ENCODE assay signal across 9 cellular contexts in genomic region chr16:88769617-88770458, GRCh38. TPM values are rescaled to one million over a fixed set of nuclear protein-coding genes. Genes with fewer than 3 reads are reported as not detected.
DNase-seq lines count a peak whose midpoint lies in the region; ATAC-seq and TF ChIP-seq lines count a peak whose summit lies in the region.
"Had no signal": no experiment of that assay in that cellular context is flagged by ENCODE, and none has a peak within 500 bp of the region (broad histone marks: within the 10 kb centered on the region; RNA-seq: fewer than 3 reads in every experiment).

No MANE protein-coding gene starts in this region.

- peaks cover 0 to 2% of the 10 kb centered on the region in 2 donors for H3K9me3 ChIP-seq in neuronal stem cell (replicated peaks in 1 of 2; ENCODE audit: control insufficient read depth in 2 of 2, insufficient read depth in 1 of 2, low read depth in 1 of 2, low read length in 2 of 2)

- no peak overlapping the region for H3K27ac Mint-ChIP-seq in activated CD4-positive, alpha-beta T cell treated with anti-CD3 and anti-CD28 coated beads for 36 hours
- H3K27ac Mint-ChIP-seq in chondrocyte (ENCODE audit: unreplicated experiment): peak overlapping the region; percentile 92

- POLR2A ChIA-PET in activated CD4-positive, alpha-beta T cell treated with anti-CD3 and anti-CD28 coated beads for 36 hours (lab: Charles Lee): interaction anchor here (0.5 kb wide), 1 partner anchor 21 kb away, joined by 3 read pairs; no protein-coding TSS in a partner anchor

- peaks cover 0 to 13% (median 0%) of the 10 kb centered on the region in 3 experiments for H3K27me3 ChIP-seq in neuronal stem cell (ENCODE audit: control insufficient read depth in 3 of 3, insufficient read depth in 3 of 3, low read depth in 1 of 3, low read length in 3 of 3)

- peak overlapping the region; percentile 99 for H3K14ac ChIP-seq in neuronal stem cell (ENCODE audit: low read length)

- peaks cover 28% of the 10 kb centered on the region for H3K4me1 Mint-ChIP-seq in activated CD4-positive, alpha-beta T cell treated with anti-CD3 and anti-CD28 coated beads for 36 hours
- H3K4me1 Mint-ChIP-seq in chondrocyte (ENCODE audit: low read depth): peaks cover 90% of the 10 kb centered on the region

- peak overlapping the region; percentile 89 for H3K23ac ChIP-seq in neuronal stem cell (ENCODE audit: low read depth, low read length, poor library complexity)

- H2BK12ac ChIP-seq in neuronal stem cell (ENCODE audit: low read length): peak overlapping the region; percentile 97

- peak; percentile 69 for DNase-seq in activated CD4-positive, alpha-beta T cell treated with anti-CD3 and anti-CD28 coated beads for 36 hours
- no peak for DNase-seq in activated CD4-positive, alpha-beta T cell treated with anti-CD3 and anti-CD28 coated beads for 1 hour
- peak; percentile 9 for DNase-seq in NCI-H526 treated with DMSO at 0.1 percent for 48 hours (lab: John Stamatoyannopoulos, UW)
- no peak for DNase-seq in chondrocyte (ENCODE audit: low spot score)
- peak; percentile 67 for DNase-seq in neuronal stem cell (ENCODE audit: low spot score)
- DNase-seq in NCI-H446 treated with DMSO at 0.1 percent for 48 hours (lab: John Stamatoyannopoulos, UW): no peak
- DNase-seq in GOT3 (lab: John Stamatoyannopoulos, UW): no peak

- no peak overlapping the region for H3K4me3 ChIP-seq in neuronal stem cell (ENCODE audit: low read length in 2 of 2)

- no peak for TF ChIP-seq CTCF in chondrocyte (IDR thresholded peaks at IDR 0.05)

- peak; percentile 62 for ATAC-seq in activated CD4-positive, alpha-beta T cell treated with anti-CD3 and anti-CD28 coated beads for 36 hours
- no peak for ATAC-seq in HG02798 (IDR thresholded peaks at IDR 0.05; ENCODE audit: poor library complexity, unreplicated experiment)

- no peaks in the 10 kb centered on the region for H3K27me3 Mint-ChIP-seq in activated CD4-positive, alpha-beta T cell treated with anti-CD3 and anti-CD28 coated beads for 36 hours
- no peaks in the 10 kb centered on the region for H3K27me3 Mint-ChIP-seq in chondrocyte (ENCODE audit: low read depth)

- no peak overlapping the region for H3K9ac ChIP-seq in neuronal stem cell (ENCODE audit: low read depth, low read length, poor library complexity)
- H3K9ac ChIP-seq: parathyroid adenoma had no signal

- no peaks in the 10 kb centered on the region for H3K36me3 ChIP-seq in neuronal stem cell (replicated peaks in 1 of 2; ENCODE audit: control insufficient read depth in 2 of 2, insufficient read depth in 2 of 2, low read length in 2 of 2)

- H4K8ac ChIP-seq in neuronal stem cell (ENCODE audit: low read depth, low read length): peak overlapping the region; percentile 43

- H3K9me3 Mint-ChIP-seq in activated CD4-positive, alpha-beta T cell treated with anti-CD3 and anti-CD28 coated beads for 36 hours (ENCODE audit: low read depth): no peaks in the 10 kb centered on the region
- H3K9me3 Mint-ChIP-seq in chondrocyte (ENCODE audit: low read depth): no peaks in the 10 kb centered on the region

- H2AFZ ChIP-seq in neuronal stem cell (ENCODE audit: low read length): no peak overlapping the region

- intact Hi-C loops in activated CD4-positive, alpha-beta T cell treated with anti-CD3 and anti-CD28 coated beads for 36 hours (cut with DNase I, micrococcal nuclease): no loop called here

- H3K4ac ChIP-seq in neuronal stem cell (ENCODE audit: low read length): peak overlapping the region; percentile 97

- peak overlapping the region; percentile 23 for H3K4me2 ChIP-seq in neuronal stem cell (ENCODE audit: insufficient read depth, low read length, poor library complexity, severe bottlenecking)

- peak overlapping the region; percentile 99 for H2BK15ac ChIP-seq in neuronal stem cell (ENCODE audit: low read length)

- H3K18ac ChIP-seq in neuronal stem cell (ENCODE audit: low read length): peak overlapping the region; percentile 98

- H3K4me1 ChIP-seq in neuronal stem cell (ENCODE audit: control insufficient read depth in 2 of 2, insufficient read depth in 1 of 2, low read depth in 1 of 2, low read length in 2 of 2): peaks cover 30 to 47% of the 10 kb centered on the region in 2 donors

- H3K27ac ChIP-seq in neuronal stem cell (replicated peaks; ENCODE audit: low read length): peak overlapping the region; percentile 56

- peak overlapping the region; percentile 81 for H2BK120ac ChIP-seq in neuronal stem cell (ENCODE audit: low read depth, low read length)

- no CpG with 5 or more reads among the region's 30 CpGs for WGBS in neuronal stem cell (ENCODE audit: extremely low coverage in 2 of 2, insufficient read length in 2 of 2, insufficient replicate concordance in 1 of 2), 2 donors

- H4K91ac ChIP-seq in neuronal stem cell (ENCODE audit: low read depth, low read length, poor library complexity): no peak overlapping the region

- no peak overlapping the region for H3K4me3 Mint-ChIP-seq in activated CD4-positive, alpha-beta T cell treated with anti-CD3 and anti-CD28 coated beads for 36 hours
- H3K4me3 Mint-ChIP-seq in chondrocyte (ENCODE audit: unreplicated experiment): peak overlapping the region; percentile 45

- no peak overlapping the region for H2BK5ac ChIP-seq in neuronal stem cell (ENCODE audit: low read length)

- CTCF ChIA-PET in activated CD4-positive, alpha-beta T cell treated with anti-CD3 and anti-CD28 coated beads for 36 hours (lab: Charles Lee): interaction anchor here (4.2 kb wide), 1 partner anchor 12 kb away, joined by 18 read pairs; no protein-coding TSS in a partner anchor

- H3K79me1 ChIP-seq in neuronal stem cell (ENCODE audit: low read depth, low read length): peaks cover 5% of the 10 kb centered on the region

- H3K36me3 Mint-ChIP-seq in activated CD4-positive, alpha-beta T cell treated with anti-CD3 and anti-CD28 coated beads for 36 hours (ENCODE audit: low read depth): no peaks in the 10 kb centered on the region
- no peaks in the 10 kb centered on the region for H3K36me3 Mint-ChIP-seq in chondrocyte (ENCODE audit: low read depth)

- peak overlapping the region; percentile 100 for H2AK5ac ChIP-seq in neuronal stem cell (ENCODE audit: low read depth, low read length)

RNA-seq across cellular contexts. Expression of gene PIEZO1, which starts 15.2 kb away (rescaled TPM):
- total RNA-seq in activated CD4-positive, alpha-beta T cell treated with anti-CD3 and anti-CD28 coated beads for 36 hours: 100 to 1,000 TPM; 105 to 126 TPM
- 134 to 209 TPM (median 208 TPM) in 3 replicates for total RNA-seq in chondrocyte
- 8.0 TPM for polyA plus RNA-seq in neuronal stem cell (2013, experiment 1 of 2)
- 9.2 TPM for polyA plus RNA-seq in neuronal stem cell (2013, experiment 2 of 2)

RNA-seq across cellular contexts. Expression of gene CDT1, which starts 33.8 kb away (rescaled TPM):
- 100 to 1,000 TPM; 136 to 182 TPM for total RNA-seq in activated CD4-positive, alpha-beta T cell treated with anti-CD3 and anti-CD28 coated beads for 36 hours
- 2.9 to 11.7 TPM (median 3.7 TPM) in 3 replicates for total RNA-seq in chondrocyte
- 40.6 TPM for polyA plus RNA-seq in neuronal stem cell (2013, experiment 1 of 2)
- 40.0 TPM for polyA plus RNA-seq in neuronal stem cell (2013, experiment 2 of 2)

RNA-seq across cellular contexts. Expression of gene APRT, which starts 41.9 kb away (rescaled TPM):
- 100 to 1,000 TPM; 105 to 179 TPM for total RNA-seq in activated CD4-positive, alpha-beta T cell treated with anti-CD3 and anti-CD28 coated beads for 36 hours
- total RNA-seq in chondrocyte: 68.8 to 90.2 TPM (median 70.7 TPM) in 3 replicates
- 146 TPM for polyA plus RNA-seq in neuronal stem cell (2013, experiment 1 of 2)
- 150 TPM for polyA plus RNA-seq in neuronal stem cell (2013, experiment 2 of 2)

Comparison
In these comparisons a context has a peak if more than half of its experiments do, and no peak if none do; other contexts are left out.
1. DNase-seq: peak in activated CD4-positive, alpha-beta T cell treated with anti-CD3 and anti-CD28 coated beads for 36 hours (single experiment), NCI-H526 treated with DMSO at 0.1 percent for 48 hours (single experiment) and neuronal stem cell (single experiment); none in activated CD4-positive, alpha-beta T cell treated with anti-CD3 and anti-CD28 coated beads for 1 hour (single experiment), chondrocyte (single experiment), NCI-H446 treated with DMSO at 0.1 percent for 48 hours (single experiment) and GOT3 (single experiment).
2. RNA of gene CDT1, which starts 33.8 kb away (total RNA-seq): 136 to 182 TPM in activated CD4-positive, alpha-beta T cell treated with anti-CD3 and anti-CD28 coated beads for 36 hours; 2.9 to 11.7 TPM in chondrocyte; every median in the first group is over 10 times any median in the second.